Comparison of ENCODE assay signal across 8 cellular contexts in genomic region chr1:43935711-43936427, GRCh38. TPM values are rescaled to one million over a fixed set of nuclear protein-coding genes. Genes with fewer than 3 reads are reported as not detected.
DNase-seq lines count a peak whose midpoint lies in the region; ATAC-seq and TF ChIP-seq lines count a peak whose summit lies in the region.
"Had no signal": no experiment of that assay in that cellular context is flagged by ENCODE, and none has a peak within 500 bp of the region (broad histone marks: within the 10 kb centered on the region; RNA-seq: fewer than 3 reads in every experiment).

No MANE protein-coding gene starts in this region.

- DNase-seq in H7 (peak; percentile 85), SJSA1 (ENCODE audit: low read depth in 1 of 2, low spot score in 2 of 2) (no peak), iPS DF 6.9 (ENCODE audit: low read depth, low spot score) (no peak), smooth muscle cell (lab: John Stamatoyannopoulos, UW; ENCODE audit: unreplicated experiment) (no peak), amniotic stem cell (lab: John Stamatoyannopoulos, UW) (no peak)
- DNase-seq in CD4-positive, alpha-beta memory T cell: no peak

- peaks cover 2 to 9% of the 10 kb centered on the region in 2 donors for H3K36me3 Mint-ChIP-seq in CD4-positive, alpha-beta memory T cell

- peak overlapping the region; percentile 87 for H3K4me2 ChIP-seq in smooth muscle cell

- H3K9me3 ChIP-seq in SJSA1 (replicated peaks): no peaks in the 10 kb centered on the region
- no peaks in the 10 kb centered on the region for H3K9me3 ChIP-seq in iPS DF 6.9 (ENCODE audit: control insufficient read depth, insufficient read depth, low read length)
- no peaks in the 10 kb centered on the region for H3K9me3 ChIP-seq in smooth muscle cell (replicated peaks; ENCODE audit: low read depth)
- H3K9me3 ChIP-seq in CD4-positive, alpha-beta memory T cell (ENCODE audit: control insufficient read depth in 1 of 2, low read length in 2 of 2): no peaks in the 10 kb centered on the region
- H3K9me3 ChIP-seq: adrenal gland had no signal

- no CpG with 5 or more reads among the region's 48 CpGs for WGBS in iPS DF 6.9 (ENCODE audit: insufficient coverage, insufficient read length)
- 31% methylated on average over 6 of the region's 48 CpGs for WGBS in smooth muscle cell (ENCODE audit: low lambda C conversion rate)

- H4K20me1 ChIP-seq in smooth muscle cell (ENCODE audit: low read depth): no peaks in the 10 kb centered on the region

- POLR2A ChIA-PET in CD4-positive, alpha-beta memory T cell (lab: Charles Lee; ENCODE audit: partially characterized antibody): interaction anchor here (1.4 kb wide), 1 partner anchor 408 kb away, joined by 3 read pairs; no protein-coding TSS in a partner anchor

- H3K4me3 Mint-ChIP-seq in CD4-positive, alpha-beta memory T cell: peak overlapping the region in 4 of 8 donors; percentile 12 to 64 (median 36)

- H3K4me3 ChIP-seq in H7 (ENCODE audit: insufficient read depth, low read depth, low read length): peak overlapping the region; percentile 59
- H3K4me3 ChIP-seq in SJSA1: peak overlapping the region; percentile 21
- H3K4me3 ChIP-seq in iPS DF 6.9 (ENCODE audit: low read length): peak overlapping the region; percentile 49
- peak overlapping the region; percentile 42 for H3K4me3 ChIP-seq in smooth muscle cell
- H3K4me3 ChIP-seq in CD4-positive, alpha-beta memory T cell (ENCODE audit: low read length in 2 of 2): no peak overlapping the region

- peaks cover 4 to 30% (median 8%) of the 10 kb centered on the region in 4 donors for H3K4me1 Mint-ChIP-seq in CD4-positive, alpha-beta memory T cell

- CTCF ChIA-PET in CD4-positive, alpha-beta memory T cell (lab: Charles Lee; ENCODE audit: partially characterized antibody): interaction anchor here (0.8 to 5.4 kb wide), 15 partner anchors 10 to 709 kb away, joined by 3 to 91 read pairs (median 8); partner anchors contain the start of genes IPO13 and KDM4A

- no peak for TF ChIP-seq CTCF in smooth muscle cell (IDR thresholded peaks at IDR 0.05; ENCODE audit: borderline replicate concordance, insufficient read depth, poor library complexity, severe bottlenecking)

- no peak overlapping the region for H2AFZ ChIP-seq in smooth muscle cell (ENCODE audit: low read depth)

- no peaks in the 10 kb centered on the region for H3K79me2 ChIP-seq in smooth muscle cell (ENCODE audit: low read depth)

- peaks cover 16 to 21% of the 10 kb centered on the region in 2 donors for H3K27me3 Mint-ChIP-seq in CD4-positive, alpha-beta memory T cell

- no peak for ATAC-seq in HG02642 (IDR thresholded peaks at IDR 0.05; ENCODE audit: poor library complexity, unreplicated experiment)

- peaks cover 1% of the 10 kb centered on the region for H3K36me3 ChIP-seq in H7 (replicated peaks; ENCODE audit: control insufficient read depth, insufficient read depth, low read length)
- H3K36me3 ChIP-seq in SJSA1: no peaks in the 10 kb centered on the region
- H3K36me3 ChIP-seq in iPS DF 6.9 (ENCODE audit: control insufficient read depth, insufficient read depth, low read length): no peaks in the 10 kb centered on the region
- no peaks in the 10 kb centered on the region for H3K36me3 ChIP-seq in smooth muscle cell (ENCODE audit: low read depth)
- no peaks in the 10 kb centered on the region for H3K36me3 ChIP-seq in CD4-positive, alpha-beta memory T cell (ENCODE audit: insufficient read depth, low read length)
- H3K36me3 ChIP-seq: adrenal gland had no signal

- intact Hi-C loops in CD4-positive, alpha-beta memory T cell (cut with micrococcal nuclease): no loop called here

- H3K27me3 ChIP-seq in H7 (ENCODE audit: control insufficient read depth, insufficient read depth, low read length): peaks cover 16% of the 10 kb centered on the region
- H3K27me3 ChIP-seq in SJSA1 (replicated peaks): no peaks in the 10 kb centered on the region
- H3K27me3 ChIP-seq in iPS DF 6.9 (ENCODE audit: control insufficient read depth, insufficient read depth, low read length): no peaks in the 10 kb centered on the region
- peaks cover 25% of the 10 kb centered on the region for H3K27me3 ChIP-seq in smooth muscle cell (ENCODE audit: low read depth)
- peaks cover 23% of the 10 kb centered on the region for H3K27me3 ChIP-seq in CD4-positive, alpha-beta memory T cell (ENCODE audit: insufficient read depth, low read length)
- H3K27me3 ChIP-seq: adrenal gland had no signal

- no peak overlapping the region for H3K9ac ChIP-seq in smooth muscle cell (ENCODE audit: low read depth)

- H3F3A ChIP-seq in smooth muscle cell (ENCODE audit: low read depth): no peaks in the 10 kb centered on the region

- H3K27ac Mint-ChIP-seq in CD4-positive, alpha-beta memory T cell: no peak overlapping the region

- H3K27ac ChIP-seq in SJSA1: no peak overlapping the region
- no peak overlapping the region for H3K27ac ChIP-seq in iPS DF 6.9 (ENCODE audit: low read length)
- H3K27ac ChIP-seq in smooth muscle cell (ENCODE audit: low read depth): no peak overlapping the region
- no peak overlapping the region for H3K27ac ChIP-seq in CD4-positive, alpha-beta memory T cell (ENCODE audit: low read depth, low read length)
- H3K27ac ChIP-seq: adrenal gland had no signal

- H3K9me3 Mint-ChIP-seq in CD4-positive, alpha-beta memory T cell: no peaks in the 10 kb centered on the region

- H3K4me1 ChIP-seq in SJSA1 (replicated peaks) (peaks cover 46% of the 10 kb centered on the region), iPS DF 6.9 (ENCODE audit: control insufficient read depth, insufficient read depth, low read length) (peaks cover 11% of the 10 kb centered on the region), smooth muscle cell (ENCODE audit: low read depth) (no peaks in the 10 kb centered on the region)
- peaks cover 8% of the 10 kb centered on the region for H3K4me1 ChIP-seq in CD4-positive, alpha-beta memory T cell (ENCODE audit: insufficient read depth, low read length)

RNA-seq across cellular contexts. Expression of gene ARTN, which starts 2.3 kb away (rescaled TPM):
- total RNA-seq in H7 (2014; rRNA removed; shearing (Covaris generic)): 9.7 and 11.3 TPM in 2 replicates
- total RNA-seq in SJSA1 (2014; rRNA removed; shearing (Covaris generic)): not detected in 2 replicates
- 0.36 TPM in 1 of 2 replicates, not detected in the other for total RNA-seq in smooth muscle cell
- polyA plus RNA-seq in smooth muscle cell: 0.27 and 0.34 TPM in 2 replicates
- under 1 TPM in 1 of 2 experiments, not detected in 1; 0.41 TPM for total RNA-seq in CD4-positive, alpha-beta memory T cell
- not detected for polyA plus RNA-seq in CD4-positive, alpha-beta memory T cell

RNA-seq across cellular contexts. Expression of gene IPO13, which starts 10.9 kb away (rescaled TPM):
- total RNA-seq in H7 (2014; rRNA removed; shearing (Covaris generic)): 29.2 and 34.2 TPM in 2 replicates
- 14.3 and 25.8 TPM in 2 replicates for total RNA-seq in SJSA1 (2014; rRNA removed; shearing (Covaris generic))
- total RNA-seq in smooth muscle cell: 10.4 and 11.2 TPM in 2 replicates
- polyA plus RNA-seq in smooth muscle cell: 19.3 and 21.2 TPM in 2 replicates
- 10 to 100 TPM; 18.5 to 20.0 TPM for total RNA-seq in CD4-positive, alpha-beta memory T cell
- polyA plus RNA-seq in CD4-positive, alpha-beta memory T cell: 10 to 100 TPM in 1 of 2 donors, 1 to 10 TPM in 1; 7.5 to 16.8 TPM

RNA-seq across cellular contexts. Expression of gene DPH2, which starts 33.9 kb away (rescaled TPM):
- total RNA-seq in H7 (2014; rRNA removed; shearing (Covaris generic)): 75.4 and 83.4 TPM in 2 replicates
- 20.3 and 50.3 TPM in 2 replicates for total RNA-seq in SJSA1 (2014; rRNA removed; shearing (Covaris generic))
- total RNA-seq in smooth muscle cell: 9.8 and 23.5 TPM in 2 replicates
- 20.3 and 26.5 TPM in 2 replicates for polyA plus RNA-seq in smooth muscle cell
- total RNA-seq in CD4-positive, alpha-beta memory T cell: 10 to 100 TPM; 25.5 to 28.5 TPM
- 10 to 100 TPM; 29.1 to 33.1 TPM for polyA plus RNA-seq in CD4-positive, alpha-beta memory T cell

RNA-seq across cellular contexts. Expression of gene ATP6V0B, which starts 38.9 kb away (rescaled TPM):
- 196 and 237 TPM in 2 replicates for total RNA-seq in H7 (2014; rRNA removed; shearing (Covaris generic))
- 154 and 235 TPM in 2 replicates for total RNA-seq in SJSA1 (2014; rRNA removed; shearing (Covaris generic))
- 95.3 and 106 TPM in 2 replicates for total RNA-seq in smooth muscle cell
- 203 and 222 TPM in 2 replicates for polyA plus RNA-seq in smooth muscle cell
- 10 to 100 TPM; 59.8 to 73.9 TPM for total RNA-seq in CD4-positive, alpha-beta memory T cell
- polyA plus RNA-seq in CD4-positive, alpha-beta memory T cell: 100 to 1,000 TPM; 186 to 310 TPM

RNA-seq across cellular contexts. Expression of gene B4GALT2, which starts 43.1 kb away (rescaled TPM):
- 207 and 217 TPM in 2 replicates for total RNA-seq in H7 (2014; rRNA removed; shearing (Covaris generic))
- 70.2 and 81.8 TPM in 2 replicates for total RNA-seq in SJSA1 (2014; rRNA removed; shearing (Covaris generic))
- 52.4 and 67.0 TPM in 2 replicates for total RNA-seq in smooth muscle cell
- polyA plus RNA-seq in smooth muscle cell: 113 and 135 TPM in 2 replicates
- 1 to 10 TPM in 1 of 2 experiments, under 1 TPM in 1; 0.58 to 2.1 TPM for total RNA-seq in CD4-positive, alpha-beta memory T cell
- polyA plus RNA-seq in CD4-positive, alpha-beta memory T cell: 1 to 10 TPM in 1 of 2 donors, under 1 TPM in 1; 0.26 to 1.5 TPM

Comparison
In these comparisons a context has a peak if more than half of its experiments do, and no peak if none do; other contexts are left out.
1. H3K4me3 ChIP-seq: peak in H7 (single experiment), SJSA1 (single experiment), iPS DF 6.9 (single experiment) and smooth muscle cell (single experiment); none in CD4-positive, alpha-beta memory T cell (0 of 2).